Comparison of ENCODE assay signal across 23 cellular contexts in the genomic region with DNA sequence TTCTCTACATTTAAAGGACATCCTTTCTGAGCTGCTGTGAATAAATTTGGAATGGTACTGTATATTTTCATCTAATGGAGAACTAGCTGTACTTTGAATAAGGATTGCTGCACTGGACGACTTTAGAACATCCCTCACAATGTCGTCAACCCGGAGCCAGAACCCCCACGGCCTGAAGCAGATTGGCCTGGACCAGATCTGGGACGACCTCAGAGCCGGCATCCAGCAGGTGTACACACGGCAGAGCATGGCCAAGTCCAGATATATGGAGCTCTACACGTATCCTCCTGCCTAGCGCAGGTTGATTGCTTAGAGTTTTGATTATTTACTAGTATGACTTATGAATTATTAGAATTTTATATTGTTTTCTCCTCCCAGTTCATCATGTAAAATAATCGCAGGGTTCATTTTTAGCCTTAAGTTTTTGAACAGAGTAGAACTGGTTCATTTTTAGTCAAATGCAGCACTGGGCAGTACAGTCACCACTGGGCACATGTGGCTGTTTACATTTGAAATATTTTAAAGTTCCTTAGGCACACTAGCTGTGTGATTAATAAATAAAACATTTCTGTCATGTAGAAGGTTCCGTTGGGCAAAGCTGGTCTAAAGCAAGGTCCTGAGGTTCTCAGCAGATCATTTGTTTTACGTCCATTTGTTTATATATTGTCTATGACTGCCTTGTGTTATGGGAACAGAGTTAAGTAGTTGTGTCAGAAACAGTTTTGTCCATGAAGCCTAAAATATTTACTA. TPM values are rescaled to one million over a fixed set of nuclear protein-coding genes. Genes with fewer than 3 reads are reported as not detected.
A peak's percentile ranks its signal among the peaks of the same experiment; 100 is the strongest.
DNase-seq lines count a peak whose midpoint lies in the region; ATAC-seq and TF ChIP-seq lines count a peak whose summit lies in the region.
"Had no signal": no experiment of that assay in that cellular context is flagged by ENCODE, and none has a peak within 500 bp of the region (broad histone marks: within the 10 kb centered on the region; RNA-seq: fewer than 3 reads in every experiment).

No MANE protein-coding gene starts in this region.

- peaks cover 31% of the 10 kb centered on the region for H3K36me3 Mint-ChIP-seq in activated CD8-positive, alpha-beta memory T cell treated with anti-CD3 and anti-CD28 coated beads, Interleukin-2, amount 10 ng/mL, durations not matched to agents 7 days and 5 days
- H3K36me3 Mint-ChIP-seq in endodermal cell (ENCODE audit: low read depth): peaks cover 31% of the 10 kb centered on the region

- H3K4me3 ChIP-seq in fibroblast of the aortic adventitia (ENCODE audit: low read depth, low read length) (no peak overlapping the region), endodermal cell (ENCODE audit: low read length) (no peak overlapping the region)
- H3K4me3 ChIP-seq: heart left ventricle, suprapubic skin had no signal

- CTCF ChIA-PET in activated CD8-positive, alpha-beta memory T cell treated with anti-CD3 and anti-CD28 coated beads, Interleukin-2, amount 10 ng/mL, durations not matched to agents 7 days and 5 days (lab: Charles Lee): interaction anchor here (1.5 kb wide), 1 partner anchor 31 kb away, joined by 4 read pairs; no protein-coding TSS in a partner anchor

- H3K27me3 ChIP-seq in endodermal cell (ENCODE audit: control insufficient read depth, insufficient read depth, low read length, poor library complexity, severe bottlenecking): no peaks in the 10 kb centered on the region
- H3K27me3 ChIP-seq: heart left ventricle, suprapubic skin had no signal

- H3K27ac ChIP-seq in endodermal cell (ENCODE audit: low read depth, low read length): no peak overlapping the region
- H3K27ac ChIP-seq: 22Rv1, heart left ventricle, suprapubic skin had no signal

- peak overlapping the region; percentile 21 for H3K27ac Mint-ChIP-seq in activated CD8-positive, alpha-beta memory T cell treated with anti-CD3 and anti-CD28 coated beads, Interleukin-2, amount 10 ng/mL, durations not matched to agents 7 days and 5 days
- H3K27ac Mint-ChIP-seq in endodermal cell: no peak overlapping the region
- H3K27ac Mint-ChIP-seq: activated CD4-positive, alpha-beta T cell treated with anti-CD3 and anti-CD28 coated beads for 36 hours had no signal

- H3K4me3 Mint-ChIP-seq in activated CD8-positive, alpha-beta memory T cell treated with anti-CD3 and anti-CD28 coated beads, Interleukin-2, amount 10 ng/mL, durations not matched to agents 7 days and 5 days: no peak overlapping the region
- H3K4me3 Mint-ChIP-seq in endodermal cell: no peak overlapping the region
- H3K4me3 Mint-ChIP-seq: activated CD4-positive, alpha-beta T cell treated with anti-CD3 and anti-CD28 coated beads for 36 hours; naive thymus-derived CD8-positive, alpha-beta T cell had no signal

- no peaks in the 10 kb centered on the region for H3K4me1 ChIP-seq in endodermal cell (ENCODE audit: control insufficient read depth, insufficient read depth, low read length)

- 93 to 99% methylated on average over 9 to 12 of the region's 12 CpGs for WGBS in endodermal cell (ENCODE audit: insufficient coverage in 1 of 2, insufficient read length in 1 of 2), 2 experiments

- peaks cover 21% of the 10 kb centered on the region for H3K36me3 ChIP-seq in endodermal cell (ENCODE audit: control insufficient read depth, insufficient read depth, low read length)

- H3K9ac ChIP-seq in endodermal cell (ENCODE audit: extremely low read depth, low read length, poor library complexity, severe bottlenecking): no peak overlapping the region

- no peaks in the 10 kb centered on the region for H3K9me3 Mint-ChIP-seq in activated CD8-positive, alpha-beta memory T cell treated with anti-CD3 and anti-CD28 coated beads, Interleukin-2, amount 10 ng/mL, durations not matched to agents 7 days and 5 days (ENCODE audit: low read depth)
- no peaks in the 10 kb centered on the region for H3K9me3 Mint-ChIP-seq in endodermal cell
- H3K9me3 Mint-ChIP-seq: naive thymus-derived CD8-positive, alpha-beta T cell had no signal

- H3K27me3 Mint-ChIP-seq in activated CD8-positive, alpha-beta memory T cell treated with anti-CD3 and anti-CD28 coated beads, Interleukin-2, amount 10 ng/mL, durations not matched to agents 7 days and 5 days: no peaks in the 10 kb centered on the region
- no peaks in the 10 kb centered on the region for H3K27me3 Mint-ChIP-seq in endodermal cell (ENCODE audit: insufficient read depth)
- H3K27me3 Mint-ChIP-seq: activated CD4-positive, alpha-beta T cell treated with anti-CD3 and anti-CD28 coated beads for 36 hours; naive thymus-derived CD8-positive, alpha-beta T cell had no signal

- DNase-seq in activated CD8-positive, alpha-beta memory T cell treated with anti-CD3 and anti-CD28 coated beads, Interleukin-2, amount 10 ng/mL, durations not matched to agents 7 days and 5 days: no peak
- DNase-seq in activated CD8-positive, alpha-beta memory T cell treated with anti-CD3 and anti-CD28 coated beads for 24 hours: no peak
- DNase-seq in amniotic stem cell (lab: John Stamatoyannopoulos, UW) (peak; percentile 6), fibroblast of the aortic adventitia (ENCODE audit: low read depth) (peak; percentile 40), endodermal cell (no peak), NCI-H1694 (lab: John Stamatoyannopoulos, UW) (no peak)
- DNase-seq: activated CD4-positive, alpha-beta T cell treated with anti-CD3 and anti-CD28 coated beads for 36 hours; activated CD8-positive, alpha-beta memory T cell treated with anti-CD3 and anti-CD28 coated beads, Interleukin-2, amount 50 U/mL, for 4 hours; aorta; erythroblast; heart left ventricle; islet precursor cell; mammary epithelial cell; naive thymus-derived CD8-positive, alpha-beta T cell; NCI-H2227 treated with DMSO at 0.1 percent for 48 hours; NCI-H82; small intestine; stimulated activated CD8-positive, alpha-beta memory T cell treated with anti-CD3 and anti-CD28 coated beads, Interleukin-4, amount 100 ng/mL, for 48 hours; SW 1271 had no signal

- ATAC-seq in activated CD8-positive, alpha-beta memory T cell treated with anti-CD3 and anti-CD28 coated beads, Interleukin-2, amount 10 ng/mL, durations not matched to agents 7 days and 5 days: no peak
- ATAC-seq in HG02970 (IDR thresholded peaks at IDR 0.05; ENCODE audit: low FRiP score, unreplicated experiment) (no peak), GM19467 (IDR thresholded peaks at IDR 0.05; ENCODE audit: unreplicated experiment) (no peak)
- ATAC-seq: activated CD4-positive, alpha-beta T cell treated with anti-CD3 and anti-CD28 coated beads for 36 hours; heart left ventricle; naive thymus-derived CD8-positive, alpha-beta T cell had no signal

- H3K4me1 Mint-ChIP-seq in activated CD8-positive, alpha-beta memory T cell treated with anti-CD3 and anti-CD28 coated beads, Interleukin-2, amount 10 ng/mL, durations not matched to agents 7 days and 5 days: peaks cover 49% of the 10 kb centered on the region
- H3K4me1 Mint-ChIP-seq in endodermal cell: peaks cover 3% of the 10 kb centered on the region

- no peaks in the 10 kb centered on the region for H3K9me3 ChIP-seq in endodermal cell (ENCODE audit: control insufficient read depth, low read length)
- H3K9me3 ChIP-seq: heart left ventricle, suprapubic skin had no signal

- no peak for TF ChIP-seq CTCF in fibroblast of the aortic adventitia (IDR thresholded peaks at IDR 0.05; ENCODE audit: insufficient read depth, low read length)
- no peak for TF ChIP-seq CTCF in endodermal cell (conservative IDR thresholded peaks at IDR 0.05)

RNA-seq across cellular contexts. Expression of a gene that starts 31.5 kb away (rescaled TPM):
- 10 to 100 TPM; 55.3 to 84.3 TPM for total RNA-seq in activated CD8-positive, alpha-beta memory T cell treated with anti-CD3 and anti-CD28 coated beads, Interleukin-2, amount 10 ng/mL, durations not matched to agents 7 days and 5 days
- total RNA-seq in fibroblast of the aortic adventitia (ENCODE audit: low replicate concordance) (19.8 and 49.0 TPM in 2 replicates), endodermal cell (10 to 100 TPM; 35.0 to 42.1 TPM)
- polyA plus RNA-seq in endodermal cell (2013, experiment 1 of 2): 57.6 TPM
- 55.8 TPM for polyA plus RNA-seq in endodermal cell (2013, experiment 2 of 2)

Comparison
In these comparisons a context has a peak if more than half of its experiments do, and no peak if none do; other contexts are left out.
1. DNase-seq: peak in amniotic stem cell (single experiment) and fibroblast of the aortic adventitia (single experiment); none in activated CD8-positive, alpha-beta memory T cell treated with anti-CD3 and anti-CD28 coated beads, Interleukin-2, amount 10 ng/mL, durations not matched to agents 7 days and 5 days (single experiment), activated CD8-positive, alpha-beta memory T cell treated with anti-CD3 and anti-CD28 coated beads for 24 hours (single experiment), endodermal cell (single experiment) and NCI-H1694 (single experiment).